8 cellular contexts compared by ENCODE assay signal in genomic region chrX:123860983-123861382, GRCh38. TPM values are rescaled to one million over a fixed set of nuclear protein-coding genes. Genes with fewer than 3 reads are reported as not detected.
DNase-seq lines count a peak whose midpoint lies in the region; ATAC-seq and TF ChIP-seq lines count a peak whose summit lies in the region.

No MANE protein-coding gene starts in this region.

- H3K27me3 ChIP-seq in PC-9 (ENCODE audit: insufficient read depth, low read depth) = no peaks in the 10 kb centered on the region
- H3K27me3 ChIP-seq in neural progenitor cell = no peaks in the 10 kb centered on the region

- 0 out of 2 replicates have a peak, but pooled peaks cover 3% of the 10 kb centered on the region for H4K20me1 ChIP-seq in PC-9 (ENCODE audit: insufficient read depth)
- no peaks in the 10 kb centered on the region for H4K20me1 ChIP-seq in neural progenitor cell (ENCODE audit: low read depth)

- peaks cover 53% of the 10 kb centered on the region for H3K79me2 ChIP-seq in PC-9 (ENCODE audit: low read depth)
- H3K79me2 ChIP-seq in neural progenitor cell (ENCODE audit: low read depth) = peaks cover 55% of the 10 kb centered on the region

- no peaks in the 10 kb centered on the region for H3K9me3 ChIP-seq in PC-9 (ENCODE audit: insufficient read depth, low read depth)
- H3K9me3 ChIP-seq in neural progenitor cell (ENCODE audit: low read depth) = no peaks in the 10 kb centered on the region

- peak overlapping the region; percentile 72 for H3K9ac ChIP-seq in neural progenitor cell

- DNase-seq in NCI-H510A treated with DMSO at 0.1 percent for 48 hours (lab: John Stamatoyannopoulos, UW) = peak; percentile 17
- DNase-seq in NCI-H510A (lab: John Stamatoyannopoulos, UW) = no peak
- DNase-seq in PC-9 = no peak
- no peak for DNase-seq in endothelial cell (ENCODE audit: low spot score)
- DNase-seq in neural progenitor cell (ENCODE audit: low spot score) = no peak
- DNase-seq in left colon = no peak

- peak overlapping the region; percentile 96 for H3K27ac Mint-ChIP-seq in endothelial cell (ENCODE audit: unreplicated experiment)
- peak overlapping the region; percentile 97 for H3K27ac Mint-ChIP-seq in neural progenitor cell

- H3K4me3 Mint-ChIP-seq in endothelial cell (ENCODE audit: unreplicated experiment) (peak overlapping the region; percentile 93), neural progenitor cell (peak overlapping the region; percentile 94)

- H3K36me3 Mint-ChIP-seq in endothelial cell (ENCODE audit: low read depth, unreplicated experiment) (no peaks in the 10 kb centered on the region), neural progenitor cell (peaks cover 4% of the 10 kb centered on the region)

- H3K4me2 ChIP-seq in PC-9 (peak overlapping the region; percentile 94), neural progenitor cell (peak overlapping the region; percentile 85)

- H3K36me3 ChIP-seq in PC-9 (ENCODE audit: low read depth) = peaks cover 11% of the 10 kb centered on the region; the same call in 1 of the 2 replicates
- no peaks in the 10 kb centered on the region for H3K36me3 ChIP-seq in neural progenitor cell

- H3K9me3 Mint-ChIP-seq in endothelial cell (ENCODE audit: unreplicated experiment) (no peaks in the 10 kb centered on the region), neural progenitor cell (peaks cover 3% of the 10 kb centered on the region)

- no peak for ATAC-seq in left colon
- ATAC-seq in GM18867 (IDR thresholded peaks at IDR 0.05; ENCODE audit: unreplicated experiment) = no peak
- no peak for ATAC-seq in GM18870 (IDR thresholded peaks at IDR 0.05; ENCODE audit: unreplicated experiment)

- peaks cover 30% of the 10 kb centered on the region for H3K4me1 ChIP-seq in PC-9 (replicated peaks; ENCODE audit: insufficient read depth)
- H3K4me1 ChIP-seq in neural progenitor cell = peaks cover 5% of the 10 kb centered on the region

- peak overlapping the region; percentile 75 for H2AFZ ChIP-seq in PC-9
- no peak overlapping the region for H2AFZ ChIP-seq in neural progenitor cell (replicated peaks)

- TSS peak; percentile 33 for BruUV-seq in PC-9 (replicated peaks; lab: Mats Ljungman, UMichigan)

- H3K27me3 Mint-ChIP-seq in endothelial cell (ENCODE audit: unreplicated experiment) (peaks cover 4% of the 10 kb centered on the region), neural progenitor cell (ENCODE audit: insufficient read depth, low read depth) (no peaks in the 10 kb centered on the region)

- intact Hi-C loops in PC-9 (cut with micrococcal nuclease; ENCODE audit: unreplicated experiment) = loop anchor here (1.0 kb wide), 2 partner anchors 58 to 99 kb away; no protein-coding TSS in a partner anchor
- intact Hi-C loops in left colon (cut with DNase I, micrococcal nuclease) = no loop called here

- no peak for TF ChIP-seq CTCF in PC-9 (conservative IDR thresholded peaks at IDR 0.05)
- TF ChIP-seq CTCF in endothelial cell (IDR thresholded peaks at IDR 0.05; ENCODE audit: unreplicated experiment) = no peak
- no peak for TF ChIP-seq CTCF in neural progenitor cell (IDR thresholded peaks at IDR 0.05)

- peaks cover 28% of the 10 kb centered on the region for H3F3A ChIP-seq in PC-9 (ENCODE audit: insufficient read depth, low read depth)
- H3F3A ChIP-seq in neural progenitor cell (ENCODE audit: low read depth) = peaks cover 20% of the 10 kb centered on the region

- POLR2A ChIA-PET in PC-9 (lab: Charles Lee; ENCODE audit: unreplicated experiment) = interaction anchor here (0.7 kb wide), 1 partner anchor 27 kb away, joined by 4 read pairs; no protein-coding TSS in a partner anchor

- H3K4me1 Mint-ChIP-seq in endothelial cell (ENCODE audit: unreplicated experiment) = peaks cover 13% of the 10 kb centered on the region
- peaks cover 23% of the 10 kb centered on the region for H3K4me1 Mint-ChIP-seq in neural progenitor cell

- H3K4me3 ChIP-seq in PC-9 = peak overlapping the region; percentile 64
- H3K4me3 ChIP-seq in neural progenitor cell = peak overlapping the region; percentile 72

- H3K27ac ChIP-seq in PC-9 (peak overlapping the region; percentile 92), neural progenitor cell (peak overlapping the region; percentile 89)

- CTCF ChIA-PET in PC-9 (lab: Charles Lee) = interaction anchor here (1.4 kb wide), 1 partner anchor 28 kb away, joined by 3 read pairs; no protein-coding TSS in a partner anchor

- H3K9me2 ChIP-seq in PC-9 (ENCODE audit: insufficient read depth) = no peaks in the 10 kb centered on the region

RNA-seq across cellular contexts. Expression of gene XIAP, which starts 1.1 kb away (rescaled TPM):
- total RNA-seq in PC-9 (2021) = 47.7 and 59.5 TPM in 2 replicates
- 48.1 TPM for total RNA-seq in endothelial cell (ENCODE audit: unreplicated experiment)
- 26.7 and 44.6 TPM in 2 replicates for total RNA-seq in neural progenitor cell (ENCODE audit: low replicate concordance)
- total RNA-seq in left colon = 10 to 100 TPM; 81.0 to 89.0 TPM
